Comparison of ENCODE assay signal across 13 cellular contexts in the genomic region with DNA sequence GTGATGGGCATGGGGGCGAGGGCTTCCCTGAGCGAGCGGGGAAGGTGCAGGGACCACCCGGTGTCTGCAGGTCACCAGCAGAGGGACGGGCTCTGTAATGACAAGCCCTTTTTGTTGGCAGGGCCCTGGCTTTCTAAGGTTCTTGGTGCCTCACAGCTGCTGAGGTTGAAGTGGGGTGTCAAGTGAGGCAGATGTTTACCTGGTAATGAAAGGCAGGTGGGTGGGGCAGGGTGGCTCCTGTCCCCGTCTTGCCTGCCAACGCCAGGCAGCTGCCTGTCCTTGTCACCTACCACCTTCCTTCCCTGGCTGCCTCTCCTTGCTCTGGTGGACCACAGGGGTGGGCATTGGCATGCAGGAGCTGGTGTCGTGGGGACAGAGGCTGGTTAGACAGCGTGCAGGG. TPM values are rescaled to one million over a fixed set of nuclear protein-coding genes. Genes with fewer than 3 reads are reported as not detected.
DNase-seq lines count a peak whose midpoint lies in the region; ATAC-seq and TF ChIP-seq lines count a peak whose summit lies in the region.
"Had no signal": no experiment of that assay in that cellular context is flagged by ENCODE, and none has a peak within 500 bp of the region (broad histone marks: within the 10 kb centered on the region; RNA-seq: fewer than 3 reads in every experiment).

No MANE protein-coding gene starts in this region.

- H3K27me3 ChIP-seq in left ventricle myocardium inferior (ENCODE audit: low read depth) = peaks cover 14% of the 10 kb centered on the region

- TF ChIP-seq CTCF in neural crest cell (conservative IDR thresholded peaks at IDR 0.05) (no peak), GM10266 (IDR thresholded peaks at IDR 0.05; ENCODE audit: control insufficient read depth, insufficient read depth, low read depth, missing control alignments) (no peak), left ventricle myocardium inferior (IDR thresholded peaks at IDR 0.05; ENCODE audit: borderline replicate concordance) (no peak)

- no peak for DNase-seq in activated CD8-positive, alpha-beta memory T cell treated with anti-CD3 and anti-CD28 coated beads, Interleukin-2, amount 10 ng/mL, durations not matched to agents 7 days and 5 days
- DNase-seq in activated CD8-positive, alpha-beta memory T cell treated with anti-CD3 and anti-CD28 coated beads, Interleukin-2, amount 50 U/mL, for 4 hours = no peak
- DNase-seq in NCI-H1092 treated with DMSO at 0.1 percent for 48 hours (lab: John Stamatoyannopoulos, UW) = peak; percentile 32
- DNase-seq in T-helper 17 cell = no peak
- no peak for DNase-seq in neural crest cell (ENCODE audit: low read depth, low spot score)
- DNase-seq in GM10266 (ENCODE audit: extremely low spot score) = no peak
- DNase-seq in dedifferentiated amniotic fluid mesenchymal stem cell (ENCODE audit: extremely low spot score) = no peak
- DNase-seq in left ventricle myocardium inferior = no peak
- DNase-seq: amygdala, Calu3, cerebellar nuclear complex, NCI-H2171 had no signal

- no peaks in the 10 kb centered on the region for H3K27me3 Mint-ChIP-seq in activated CD8-positive, alpha-beta memory T cell treated with anti-CD3 and anti-CD28 coated beads, Interleukin-2, amount 10 ng/mL, durations not matched to agents 7 days and 5 days
- H3K27me3 Mint-ChIP-seq in T-helper 17 cell (no peaks in the 10 kb centered on the region), neural crest cell (ENCODE audit: low read depth) (no peaks in the 10 kb centered on the region)

- ATAC-seq in activated CD8-positive, alpha-beta memory T cell treated with anti-CD3 and anti-CD28 coated beads, Interleukin-2, amount 10 ng/mL, durations not matched to agents 7 days and 5 days = no peak
- ATAC-seq in T-helper 17 cell = no peak

- H3K9me3 ChIP-seq in T-helper 17 cell (ENCODE audit: control insufficient read depth, low read length, poor library complexity, severe bottlenecking) (no peaks in the 10 kb centered on the region), left ventricle myocardium inferior (replicated peaks) (no peaks in the 10 kb centered on the region)

- no peaks in the 10 kb centered on the region for H3K9me3 Mint-ChIP-seq in activated CD8-positive, alpha-beta memory T cell treated with anti-CD3 and anti-CD28 coated beads, Interleukin-2, amount 10 ng/mL, durations not matched to agents 7 days and 5 days (ENCODE audit: low read depth)
- no peaks in the 10 kb centered on the region for H3K9me3 Mint-ChIP-seq in neural crest cell

- no peak overlapping the region for H3K4me3 Mint-ChIP-seq in activated CD8-positive, alpha-beta memory T cell treated with anti-CD3 and anti-CD28 coated beads, Interleukin-2, amount 10 ng/mL, durations not matched to agents 7 days and 5 days
- H3K4me3 Mint-ChIP-seq in T-helper 17 cell = no peak overlapping the region
- H3K4me3 Mint-ChIP-seq in neural crest cell = no peak overlapping the region
- H3K4me3 Mint-ChIP-seq: nephron had no signal

- no peaks in the 10 kb centered on the region for H3K4me1 ChIP-seq in left ventricle myocardium inferior

- H3K4me1 Mint-ChIP-seq in activated CD8-positive, alpha-beta memory T cell treated with anti-CD3 and anti-CD28 coated beads, Interleukin-2, amount 10 ng/mL, durations not matched to agents 7 days and 5 days = peaks cover 61% of the 10 kb centered on the region
- peaks cover 53% of the 10 kb centered on the region for H3K4me1 Mint-ChIP-seq in T-helper 17 cell
- H3K4me1 Mint-ChIP-seq in neural crest cell = peaks cover 14% of the 10 kb centered on the region

- H3K4me3 ChIP-seq in left ventricle myocardium inferior = no peak overlapping the region

- H3K27ac Mint-ChIP-seq in activated CD8-positive, alpha-beta memory T cell treated with anti-CD3 and anti-CD28 coated beads, Interleukin-2, amount 10 ng/mL, durations not matched to agents 7 days and 5 days = peak overlapping the region; percentile 30
- H3K27ac Mint-ChIP-seq in T-helper 17 cell (peak overlapping the region; percentile 81), neural crest cell (ENCODE audit: unreplicated experiment) (peak overlapping the region; percentile 43)

- no peaks in the 10 kb centered on the region for H3K36me3 Mint-ChIP-seq in activated CD8-positive, alpha-beta memory T cell treated with anti-CD3 and anti-CD28 coated beads, Interleukin-2, amount 10 ng/mL, durations not matched to agents 7 days and 5 days
- H3K36me3 Mint-ChIP-seq in T-helper 17 cell (ENCODE audit: low read depth) (no peaks in the 10 kb centered on the region), neural crest cell (ENCODE audit: low read depth) (no peaks in the 10 kb centered on the region)

- intact Hi-C loops in left ventricle myocardium inferior (cut with micrococcal nuclease) = no loop called here

- no peak overlapping the region for H3K27ac ChIP-seq in left ventricle myocardium inferior (replicated peaks)

- CTCF ChIA-PET in activated CD8-positive, alpha-beta memory T cell treated with anti-CD3 and anti-CD28 coated beads, Interleukin-2, amount 10 ng/mL, durations not matched to agents 7 days and 5 days (lab: Charles Lee) = interaction anchor here (1.5 to 5.4 kb wide), 2 partner anchors 10 to 16 kb away, joined by 3 to 37 read pairs; no protein-coding TSS in a partner anchor

- H3K36me3 ChIP-seq in left ventricle myocardium inferior = no peaks in the 10 kb centered on the region

RNA-seq across cellular contexts. Expression of gene SEMA4D, which starts 41.0 kb away (rescaled TPM):
- total RNA-seq in activated CD8-positive, alpha-beta memory T cell treated with anti-CD3 and anti-CD28 coated beads, Interleukin-2, amount 10 ng/mL, durations not matched to agents 7 days and 5 days = 100 to 1,000 TPM; 408 to 525 TPM
- 100 to 1,000 TPM; 250 to 312 TPM for total RNA-seq in T-helper 17 cell
- 32.3 and 33.5 TPM in 2 replicates for total RNA-seq in neural crest cell
- 17.1 TPM for total RNA-seq in left ventricle myocardium inferior

Comparison
In these comparisons a context has a peak if more than half of its experiments do, and no peak if none do; other contexts are left out.
1. H3K27ac Mint-ChIP-seq: peak in every context shown above with its lines; median percentile 81 in T-helper 17 cell; 43 in neural crest cell; 30 in activated CD8-positive, alpha-beta memory T cell treated with anti-CD3 and anti-CD28 coated beads, Interleukin-2, amount 10 ng/mL, durations not matched to agents 7 days and 5 days.